In the genomic region with DNA sequence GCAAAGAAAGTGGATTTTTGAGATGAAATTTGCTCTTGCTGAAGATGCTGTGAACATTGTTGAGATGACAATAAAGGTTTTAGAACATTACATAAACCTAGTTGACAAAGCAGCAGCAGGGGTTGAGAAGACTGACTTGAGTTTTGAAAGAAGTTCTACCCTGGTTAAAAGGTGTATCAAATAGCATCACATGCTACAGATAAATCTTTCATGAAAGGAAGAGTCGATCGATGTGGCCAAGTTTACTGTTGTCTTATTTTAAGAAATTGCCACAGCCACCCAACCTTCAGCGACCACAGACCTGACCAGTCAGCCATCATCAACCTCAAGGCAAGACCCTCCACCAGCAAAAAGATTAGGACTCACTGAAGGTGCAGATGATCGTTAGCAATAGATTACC, we compare ENCODE assay signal across 23 cellular contexts.
"Had no signal": no experiment of that assay in that cellular context is flagged by ENCODE, and none has a peak within 500 bp of the region (broad histone marks: within the 10 kb centered on the region; RNA-seq: fewer than 3 reads in every experiment).

No MANE protein-coding gene starts in this region.

- ATAC-seq: effector memory CD8-positive, alpha-beta T cell; esophagus mucosa; foreskin keratinocyte; gastroesophageal sphincter; heart left ventricle; heart right ventricle had no signal

- H3K9me3 ChIP-seq: colonic mucosa, esophagus muscularis mucosa, esophagus squamous epithelium, gastroesophageal sphincter, heart left ventricle, heart right ventricle had no signal

- H3K27me3 ChIP-seq: colonic mucosa, dorsolateral prefrontal cortex, esophagus muscularis mucosa, esophagus squamous epithelium, foreskin keratinocyte, gastroesophageal sphincter, heart left ventricle, heart right ventricle had no signal

- H3K27ac ChIP-seq: colonic mucosa, coronary artery, dorsolateral prefrontal cortex, epithelial cell of prostate, esophagus muscularis mucosa, esophagus squamous epithelium, foreskin keratinocyte, gastroesophageal sphincter, heart left ventricle, heart right ventricle had no signal

- H3K36me3 ChIP-seq: colonic mucosa, esophagus muscularis mucosa, esophagus squamous epithelium, gastroesophageal sphincter, heart left ventricle, heart right ventricle had no signal

- H3K4me1 ChIP-seq: colonic mucosa, esophagus muscularis mucosa, esophagus squamous epithelium, foreskin keratinocyte, gastroesophageal sphincter, heart left ventricle, heart right ventricle had no signal

- H3K4me3 ChIP-seq: colonic mucosa, coronary artery, dorsolateral prefrontal cortex, esophagus muscularis mucosa, esophagus squamous epithelium, gastroesophageal sphincter, heart left ventricle, heart right ventricle had no signal

- DNase-seq: colonic mucosa; cortex of kidney; dermis blood vessel endothelial cell; dorsolateral prefrontal cortex; effector CD4-positive, alpha-beta T cell; effector CD8-positive, alpha-beta T cell; effector memory CD4-positive, alpha-beta T cell; effector memory CD8-positive, alpha-beta T cell; endodermal cell; erythroblast; esophagus squamous epithelium; foreskin fibroblast; foreskin keratinocyte; foreskin melanocyte; glutamatergic neuron; head of caudate nucleus; heart left ventricle; heart right ventricle had no signal
